In genomic region chr2:1739961-1740713, GRCh38 we compare ENCODE assay signal across 17 cellular contexts. TPM values are rescaled to one million over a fixed set of nuclear protein-coding genes. Genes with fewer than 3 reads are reported as not detected.
DNase-seq lines count a peak whose midpoint lies in the region; FAIRE-seq and TF ChIP-seq lines count a peak whose summit lies in the region.
"Had no signal": no experiment of that assay in that cellular context is flagged by ENCODE, and none has a peak within 500 bp of the region (broad histone marks: within the 10 kb centered on the region; RNA-seq: fewer than 3 reads in every experiment).

No MANE protein-coding gene starts in this region.

- intact Hi-C loops in activated CD4-positive, alpha-beta memory T cell treated with anti-CD3 and anti-CD28 coated beads for 36 hours (cut with micrococcal nuclease): no loop called here

- TF ChIP-seq POLR2A in H1 (IDR thresholded peaks at IDR 0.05; ENCODE audit: control extremely low read depth in 1 of 2, low read depth in 2 of 2, low read length in 2 of 2): no peak

- H4K20me1 ChIP-seq in H1 (replicated peaks in 1 of 2; ENCODE audit: control insufficient read depth in 1 of 2, insufficient read depth in 2 of 2, low read length in 2 of 2): peaks cover 0 to 11% of the 10 kb centered on the region in 2 experiments

- peak overlapping the region; percentile 34; the same call in 1 of the 2 replicates for H2AK5ac ChIP-seq in H1 (ENCODE audit: low read depth, low read length)

- no peak overlapping the region for H3K27ac Mint-ChIP-seq in activated CD4-positive, alpha-beta memory T cell treated with anti-CD3 and anti-CD28 coated beads, Interleukin-2, amount 10 ng/mL, durations not matched to agents 7 days and 5 days
- no peak overlapping the region for H3K27ac Mint-ChIP-seq in activated CD4-positive, alpha-beta memory T cell treated with anti-CD3 and anti-CD28 coated beads for 36 hours
- H3K27ac Mint-ChIP-seq in type B pancreatic cell: no peak overlapping the region
- H3K27ac Mint-ChIP-seq: activated naive CD4-positive, alpha-beta T cell treated with anti-CD3 and anti-CD28 coated beads, Interleukin-2, amount 50 U/mL, for 72 hours; dendritic cell treated with granulocyte-macrophage colony-stimulating factor and Interleukin-4, amounts not matched to agents 40 ng/mL and 50 ng/mL, for 4 days had no signal

- no peak overlapping the region for H4K8ac ChIP-seq in H1 (ENCODE audit: extremely low read depth, insufficient read depth, low read length)

- H2BK12ac ChIP-seq in H1 (ENCODE audit: low read depth, low read length): peak overlapping the region; percentile 39; the same call in 1 of the 2 replicates

- H3K4me1 Mint-ChIP-seq in activated CD4-positive, alpha-beta memory T cell treated with anti-CD3 and anti-CD28 coated beads, Interleukin-2, amount 10 ng/mL, durations not matched to agents 7 days and 5 days: peaks cover 2% of the 10 kb centered on the region
- peaks cover 7% of the 10 kb centered on the region for H3K4me1 Mint-ChIP-seq in activated CD4-positive, alpha-beta memory T cell treated with anti-CD3 and anti-CD28 coated beads for 36 hours (ENCODE audit: low read depth)
- peaks cover 12% of the 10 kb centered on the region for H3K4me1 Mint-ChIP-seq in type B pancreatic cell (ENCODE audit: unreplicated experiment)

- no peak for TF ChIP-seq RAD21 in H1 (IDR thresholded peaks at IDR 0.05 in 1 of 2, conservative IDR thresholded peaks at IDR 0.05 in 1 of 2; ENCODE audit: low read depth in 2 of 2, low read length in 2 of 2)

- peaks cover 2% of the 10 kb centered on the region; the same call in 1 of the 2 replicates for H3K23me2 ChIP-seq in H1 (ENCODE audit: low read depth, low read length)

- peak overlapping the region; percentile 44; the same call in 1 of the 2 replicates for H2BK5ac ChIP-seq in H1 (ENCODE audit: low read depth, low read length)

- FAIRE-seq in H1 (lab: Jason Lieb, UNC): no peak

- no peak overlapping the region for H4K5ac ChIP-seq in H1 (ENCODE audit: insufficient read length, low read depth, low read length)

- peaks cover 9 to 73% of the 10 kb centered on the region in 2 experiments for H3K79me2 ChIP-seq in H1 (ENCODE audit: control insufficient read depth in 1 of 2, insufficient read depth in 2 of 2, low read length in 2 of 2)

- peaks cover 19% of the 10 kb centered on the region for H3K27me3 Mint-ChIP-seq in activated CD4-positive, alpha-beta memory T cell treated with anti-CD3 and anti-CD28 coated beads, Interleukin-2, amount 10 ng/mL, durations not matched to agents 7 days and 5 days
- H3K27me3 Mint-ChIP-seq in activated CD4-positive, alpha-beta memory T cell treated with anti-CD3 and anti-CD28 coated beads for 36 hours: peaks cover 14% of the 10 kb centered on the region
- peaks cover 3% of the 10 kb centered on the region for H3K27me3 Mint-ChIP-seq in type B pancreatic cell

- CTCF ChIA-PET in activated CD4-positive, alpha-beta memory T cell treated with anti-CD3 and anti-CD28 coated beads, Interleukin-2, amount 10 ng/mL, durations not matched to agents 7 days and 5 days (lab: Charles Lee): no interaction called here
- CTCF ChIA-PET in activated CD4-positive, alpha-beta memory T cell treated with anti-CD3 and anti-CD28 coated beads for 36 hours (lab: Charles Lee): no interaction called here
- CTCF ChIA-PET in H1 (lab: Charles Lee; ENCODE audit: partially characterized antibody): interaction anchor here (0.7 to 2.6 kb wide), 12 partner anchors 8 to 194 kb away, joined by 3 to 18 read pairs (median 4); no protein-coding TSS in a partner anchor

- peaks cover 0 to 9% of the 10 kb centered on the region in 2 experiments; a peak in 2 of 4 replicates for H3K9me3 ChIP-seq in H1 (ENCODE audit: insufficient read depth in 2 of 2, low read depth in 1 of 2, low read length in 1 of 2)
- no peaks in the 10 kb centered on the region for H3K9me3 ChIP-seq in mucosa of stomach (ENCODE audit: control insufficient read depth, low read length)

- H4K91ac ChIP-seq in H1 (replicated peaks; ENCODE audit: insufficient read length, low read length): no peak overlapping the region

- POLR2A ChIA-PET in activated CD4-positive, alpha-beta memory T cell treated with anti-CD3 and anti-CD28 coated beads, Interleukin-2, amount 10 ng/mL, durations not matched to agents 7 days and 5 days (lab: Charles Lee): no interaction called here
- POLR2A ChIA-PET in activated CD4-positive, alpha-beta memory T cell treated with anti-CD3 and anti-CD28 coated beads for 36 hours (lab: Charles Lee): no interaction called here
- POLR2A ChIA-PET in H1 (lab: Charles Lee; ENCODE audit: partially characterized antibody): interaction anchor here (0.9 to 2.4 kb wide), 7 partner anchors 8 to 115 kb away, joined by 3 to 11 read pairs (median 3); no protein-coding TSS in a partner anchor

- H3K36me3 Mint-ChIP-seq in activated CD4-positive, alpha-beta memory T cell treated with anti-CD3 and anti-CD28 coated beads, Interleukin-2, amount 10 ng/mL, durations not matched to agents 7 days and 5 days (ENCODE audit: low read depth): no peaks in the 10 kb centered on the region
- no peaks in the 10 kb centered on the region for H3K36me3 Mint-ChIP-seq in activated CD4-positive, alpha-beta memory T cell treated with anti-CD3 and anti-CD28 coated beads for 36 hours
- H3K36me3 Mint-ChIP-seq in type B pancreatic cell: peaks cover 23% of the 10 kb centered on the region
- H3K36me3 Mint-ChIP-seq: activated naive CD4-positive, alpha-beta T cell treated with anti-CD3 and anti-CD28 coated beads, Interleukin-2, amount 50 U/mL, for 72 hours had no signal

- TF ChIP-seq EP300 in H1 (IDR thresholded peaks at IDR 0.05; ENCODE audit: borderline replicate concordance in 1 of 2, low read depth in 2 of 2, low read length in 2 of 2): no peak

- H2BK20ac ChIP-seq in H1 (ENCODE audit: low read length): no peak overlapping the region

- TF ChIP-seq CTCF in H1 (IDR thresholded peaks at IDR 0.05; ENCODE audit: control extremely low read depth in 1 of 3, insufficient read depth in 1 of 3, low read depth in 1 of 3, low read length in 3 of 3): no peak
- TF ChIP-seq CTCF in type B pancreatic cell (conservative IDR thresholded peaks at IDR 0.05): no peak

- H3K18ac ChIP-seq in H1 (ENCODE audit: extremely low read depth, low read length): peak overlapping the region; percentile 19; the same call in 1 of the 2 replicates

- no peak overlapping the region; a peak in 1 of 4 replicates for H3K4me2 ChIP-seq in H1 (ENCODE audit: insufficient read depth in 1 of 2, low read depth in 2 of 2, low read length in 2 of 2)

- H3K4ac ChIP-seq in H1 (replicated peaks; ENCODE audit: insufficient read length, low read depth, low read length): no peak overlapping the region

- DNase-seq in activated CD4-positive, alpha-beta memory T cell treated with anti-CD3 and anti-CD28 coated beads, Interleukin-2, amount 10 ng/mL, durations not matched to agents 7 days and 5 days: peak; percentile 14
- no peak for DNase-seq in activated CD4-positive, alpha-beta memory T cell treated with anti-CD3 and anti-CD28 coated beads for 36 hours
- DNase-seq in H1 (ENCODE audit: low read depth in 1 of 2, low spot score in 2 of 2) (peak in 1 of 2 experiments; percentile 45), type B pancreatic cell (ENCODE audit: extremely low spot score, unreplicated experiment) (peak; percentile 62), SK-N-DZ (ENCODE audit: low spot score) (no peak), NCI-H345 (lab: John Stamatoyannopoulos, UW) (no peak), NCI-H526 treated with DMSO at 0.1 percent for 48 hours (lab: John Stamatoyannopoulos, UW) (no peak)
- DNase-seq: 8988T; activated CD4-positive, alpha-beta T cell treated with anti-CD3 and anti-CD28 coated beads, Interleukin-2, amount 50 U/mL, for 1 hour; DMS 273 treated with DMSO at 0.1 percent for 48 hours; mesendoderm; NCI-H774; T-helper 1 cell had no signal

- H3K4me3 ChIP-seq in H1 (ENCODE audit: extremely low read depth in 1 of 4, insufficient read depth in 2 of 4, low read depth in 3 of 4, low read length in 4 of 4) (no peak overlapping the region), mucosa of stomach (ENCODE audit: low read length) (peak overlapping the region; percentile 4)
- H3K4me3 ChIP-seq: skin epidermis had no signal

- no peak overlapping the region for H3K23ac ChIP-seq in H1 (ENCODE audit: insufficient read length)

- H3K14ac ChIP-seq in H1 (ENCODE audit: insufficient read length): no peak overlapping the region

- WGBS in H1 (ENCODE audit: extremely low coverage in 1 of 2, insufficient coverage in 1 of 2, insufficient read length in 1 of 2, insufficient replicate concordance in 2 of 2, low coverage in 1 of 2, low lambda C conversion rate in 2 of 2, missing lambda C conversion rate in 1 of 2), 2 experiments: 90% methylated on average over 20 of the region's 22 CpGs; no CpG with 5 or more reads in 1 of the 2 experiments

- H3K27ac ChIP-seq in H1 (ENCODE audit: low read depth, low read length): no peak overlapping the region

- no peak overlapping the region for H3K9ac ChIP-seq in H1 (replicated peaks in 1 of 4; ENCODE audit: extremely low read depth in 1 of 4, low read depth in 3 of 4, low read length in 3 of 4)
- no peak overlapping the region for H3K9ac ChIP-seq in mucosa of stomach (ENCODE audit: low read length)

- no peak overlapping the region for H2BK120ac ChIP-seq in H1 (replicated peaks; ENCODE audit: low read depth, low read length)

- H3K36me3 ChIP-seq in H1 (ENCODE audit: control insufficient read depth in 2 of 4, insufficient read depth in 4 of 4, low read length in 3 of 4) (no peaks in the 10 kb centered on the region; a peak in 1 of 8 replicates), mucosa of stomach (ENCODE audit: control insufficient read depth, insufficient read depth, low read length) (no peaks in the 10 kb centered on the region)

- H3K56ac ChIP-seq in H1 (replicated peaks; ENCODE audit: insufficient read length, low read depth, low read length): no peak overlapping the region

- H3K4me3 Mint-ChIP-seq in activated CD4-positive, alpha-beta memory T cell treated with anti-CD3 and anti-CD28 coated beads, Interleukin-2, amount 10 ng/mL, durations not matched to agents 7 days and 5 days: no peak overlapping the region
- H3K4me3 Mint-ChIP-seq in activated CD4-positive, alpha-beta memory T cell treated with anti-CD3 and anti-CD28 coated beads for 36 hours: no peak overlapping the region
- no peak overlapping the region for H3K4me3 Mint-ChIP-seq in type B pancreatic cell
- H3K4me3 Mint-ChIP-seq: dendritic cell treated with granulocyte-macrophage colony-stimulating factor and Interleukin-4, amounts not matched to agents 40 ng/mL and 50 ng/mL, for 4 days had no signal

- no peak overlapping the region for H2AFZ ChIP-seq in H1 (ENCODE audit: low read length)

- H3K4me1 ChIP-seq in H1 (replicated peaks in 1 of 4; ENCODE audit: control insufficient read depth in 3 of 4, insufficient read depth in 4 of 4, low read length in 3 of 4) (peaks cover 0 to 20% (median 4%) of the 10 kb centered on the region in 4 experiments; a peak in 5 of 7 replicates), mucosa of stomach (ENCODE audit: control insufficient read depth, insufficient read depth, low read length) (peaks cover 4% of the 10 kb centered on the region)

- H3K27me3 ChIP-seq in H1 (replicated peaks in 1 of 4; ENCODE audit: control insufficient read depth in 3 of 4, extremely low read depth in 1 of 4, insufficient read depth in 3 of 4, low read length in 3 of 4) (peaks cover 0 to 5% (median 2%) of the 10 kb centered on the region in 4 experiments; a peak in 5 of 7 replicates), mucosa of stomach (ENCODE audit: control insufficient read depth, insufficient read depth, low read length) (peaks cover 14% of the 10 kb centered on the region)

- no peaks in the 10 kb centered on the region for H3K9me3 Mint-ChIP-seq in activated CD4-positive, alpha-beta memory T cell treated with anti-CD3 and anti-CD28 coated beads, Interleukin-2, amount 10 ng/mL, durations not matched to agents 7 days and 5 days
- no peaks in the 10 kb centered on the region for H3K9me3 Mint-ChIP-seq in activated CD4-positive, alpha-beta memory T cell treated with anti-CD3 and anti-CD28 coated beads for 36 hours
- peaks cover 9% of the 10 kb centered on the region for H3K9me3 Mint-ChIP-seq in type B pancreatic cell
- H3K9me3 Mint-ChIP-seq: activated naive CD4-positive, alpha-beta T cell treated with anti-CD3 and anti-CD28 coated beads, Interleukin-2, amount 50 U/mL, for 72 hours had no signal

- H3K79me1 ChIP-seq in H1 (ENCODE audit: low read depth, low read length): peaks cover 9% of the 10 kb centered on the region

- H2BK15ac ChIP-seq in H1 (ENCODE audit: low read length): no peak overlapping the region

RNA-seq across cellular contexts. Expression of gene PXDN, which starts 4.2 kb away (rescaled TPM):
- total RNA-seq in activated CD4-positive, alpha-beta memory T cell treated with anti-CD3 and anti-CD28 coated beads, Interleukin-2, amount 10 ng/mL, durations not matched to agents 7 days and 5 days: not detected
- not detected for total RNA-seq in activated CD4-positive, alpha-beta memory T cell treated with anti-CD3 and anti-CD28 coated beads for 36 hours
- 131 and 141 TPM in 2 replicates for total RNA-seq in H1 (2021; fragmentation: NEBNext Ultra II Directional; extraction: Animal tissue kit (Norgen Biotek cat#: 25700))
- 104 and 204 TPM in 2 replicates for polyA plus RNA-seq in H1 (2011; rRNA removed)
- polyA plus RNA-seq in H1 (2011; cell fraction: cytosol; rRNA removed): 80.0 TPM
- 206 TPM for polyA plus RNA-seq in H1 (2011; cell fraction: nucleus; rRNA removed)
- 74.0 to 91.4 TPM (median 80.3 TPM) in 4 replicates for polyA plus RNA-seq in H1 (2012, experiment 1 of 2)
- 31.1 TPM for polyA plus RNA-seq in H1 (2012, experiment 2 of 2)
- polyA plus RNA-seq in H1 (2013, experiment 1 of 2): 208 TPM
- 187 TPM for polyA plus RNA-seq in H1 (2013, experiment 2 of 2)
- 68.1 and 71.5 TPM in 2 replicates for polyA minus RNA-seq in H1 (2011; rRNA and poly(A)+ RNA removed)
- polyA minus RNA-seq in H1 (2011; cell fraction: cytosol; rRNA and poly(A)+ RNA removed): 54.3 TPM
- 58.5 TPM for polyA minus RNA-seq in H1 (2011; cell fraction: nucleus; rRNA and poly(A)+ RNA removed)
- 58.4 and 150 TPM in 2 replicates for total RNA-seq in type B pancreatic cell (ENCODE audit: low replicate concordance)
- polyA plus RNA-seq in SK-N-DZ (2014; cell fraction: cytosol; rRNA removed): 29.4 and 37.6 TPM in 2 replicates
- 65.5 and 125 TPM in 2 replicates for polyA plus RNA-seq in SK-N-DZ (2014; cell fraction: nucleus; rRNA removed)

Comparison
In these comparisons a context has a peak if more than half of its experiments do, and no peak if none do; other contexts are left out.
1. DNase-seq: peak in activated CD4-positive, alpha-beta memory T cell treated with anti-CD3 and anti-CD28 coated beads, Interleukin-2, amount 10 ng/mL, durations not matched to agents 7 days and 5 days (single experiment) and type B pancreatic cell (single experiment); none in activated CD4-positive, alpha-beta memory T cell treated with anti-CD3 and anti-CD28 coated beads for 36 hours (single experiment), SK-N-DZ (single experiment), NCI-H345 (single experiment) and NCI-H526 treated with DMSO at 0.1 percent for 48 hours (single experiment).
2. RNA of gene PXDN, which starts 4.2 kb away (total RNA-seq): 58.4 to 150 TPM in type B pancreatic cell and 131 to 141 TPM in H1; not detected in activated CD4-positive, alpha-beta memory T cell treated with anti-CD3 and anti-CD28 coated beads, Interleukin-2, amount 10 ng/mL, durations not matched to agents 7 days and 5 days and not detected in activated CD4-positive, alpha-beta memory T cell treated with anti-CD3 and anti-CD28 coated beads for 36 hours; every median in the first group is over 10 times any median in the second.